In genomic region chr19:31334849-31335624, GRCh38 we compare ENCODE assay signal across 23 cellular contexts. TPM values are rescaled to one million over a fixed set of nuclear protein-coding genes. Genes with fewer than 3 reads are reported as not detected.
DNase-seq lines count a peak whose midpoint lies in the region; ATAC-seq and TF ChIP-seq lines count a peak whose summit lies in the region.
"Had no signal": no experiment of that assay in that cellular context is flagged by ENCODE, and none has a peak within 500 bp of the region (broad histone marks: within the 10 kb centered on the region; RNA-seq: fewer than 3 reads in every experiment).

No MANE protein-coding gene starts in this region.

- H3F3A ChIP-seq in MM.1S (ENCODE audit: insufficient read depth, low read length) = no peaks in the 10 kb centered on the region

- H2AFZ ChIP-seq in MM.1S (ENCODE audit: low read length) = no peak overlapping the region

- peak overlapping the region; percentile 53 for H3K27ac Mint-ChIP-seq in HFFc6
- peak overlapping the region; percentile 51 for H3K27ac Mint-ChIP-seq in mesothelial cell of epicardium
- H3K27ac Mint-ChIP-seq: activated CD4-positive, alpha-beta T cell treated with anti-CD3 and anti-CD28 coated beads for 36 hours; CD14-positive monocyte; IgD-negative memory B cell; type B pancreatic cell had no signal

- H3K27me3 ChIP-seq in MM.1S (replicated peaks; ENCODE audit: insufficient read depth, low read length) = peaks cover 88% of the 10 kb centered on the region
- H3K27me3 ChIP-seq: heart right ventricle, right atrium auricular region had no signal

- no peaks in the 10 kb centered on the region for H3K36me3 ChIP-seq in MM.1S (replicated peaks; ENCODE audit: insufficient read depth, low read length)
- H3K36me3 ChIP-seq: right atrium auricular region had no signal

- H3K27ac ChIP-seq in MM.1S (ENCODE audit: low read length) = no peak overlapping the region
- H3K27ac ChIP-seq: heart right ventricle, right atrium auricular region, RWPE1 had no signal

- H3K9me3 Mint-ChIP-seq in HFFc6 (no peaks in the 10 kb centered on the region), mesothelial cell of epicardium (no peaks in the 10 kb centered on the region)
- H3K9me3 Mint-ChIP-seq: CD14-positive monocyte, type B pancreatic cell had no signal

- peak; percentile 51 for DNase-seq in A172 (ENCODE audit: low spot score)
- no peak for DNase-seq in HFFc6
- peak; percentile 34 to 47 for DNase-seq in cardiac fibroblast (ENCODE audit: low read depth in 2 of 2)
- DNase-seq in mesothelial cell of epicardium (ENCODE audit: low spot score in 2 of 2, unreplicated experiment in 2 of 2) = no peak
- no peak for DNase-seq in NCI-H2171 (lab: John Stamatoyannopoulos, UW)
- no peak for DNase-seq in MM.1S
- no peak for DNase-seq in foreskin melanocyte
- DNase-seq: activated CD4-positive, alpha-beta T cell treated with anti-CD3 and anti-CD28 coated beads for 36 hours; central memory CD4-positive, alpha-beta T cell; H7; heart right ventricle; NCI-H187; NCI-H446; NK-92 treated with Interleukin-12 subunit alpha and Interleukin-12 subunit beta, amount 100 ng/mL, for 24 hours; nucleus accumbens; stimulated activated naive CD4-positive, alpha-beta T cell had no signal

- no peak for ATAC-seq in GM21447 (IDR thresholded peaks at IDR 0.05; ENCODE audit: unreplicated experiment)
- ATAC-seq: activated CD4-positive, alpha-beta T cell treated with anti-CD3 and anti-CD28 coated beads for 36 hours; esophagus mucosa; heart right ventricle had no signal

- H3K36me3 Mint-ChIP-seq in HFFc6 (ENCODE audit: low read depth) = peaks cover 5% of the 10 kb centered on the region; the same call in 1 of the 2 replicates
- H3K36me3 Mint-ChIP-seq in mesothelial cell of epicardium = peaks cover 18% of the 10 kb centered on the region

- H3K4me3 Mint-ChIP-seq in HFFc6 (0 out of 2 replicates have a peak overlapping the region, but pooled peaks have one; percentile 40), mesothelial cell of epicardium (no peak overlapping the region)
- H3K4me3 Mint-ChIP-seq: activated CD4-positive, alpha-beta T cell treated with anti-CD3 and anti-CD28 coated beads for 36 hours; CD14-positive monocyte; IgD-negative memory B cell; type B pancreatic cell had no signal

- H3K9me3 ChIP-seq in MM.1S (replicated peaks; ENCODE audit: insufficient read depth, low read length) = no peaks in the 10 kb centered on the region
- H3K9me3 ChIP-seq: heart right ventricle, right atrium auricular region had no signal

- no peak overlapping the region for H3K4me3 ChIP-seq in cardiac fibroblast (replicated peaks in 1 of 2; ENCODE audit: low read depth in 2 of 2, low read length in 2 of 2)
- H3K4me3 ChIP-seq in MM.1S (ENCODE audit: low read length) = no peak overlapping the region
- H3K4me3 ChIP-seq: heart right ventricle, right atrium auricular region had no signal

- H3K27me3 Mint-ChIP-seq in HFFc6 (ENCODE audit: insufficient read depth) (peaks cover 2% of the 10 kb centered on the region), mesothelial cell of epicardium (ENCODE audit: low read depth) (peaks cover 2% of the 10 kb centered on the region)

- H3K4me2 ChIP-seq in MM.1S (ENCODE audit: low read depth, low read length) = no peak overlapping the region

- no peaks in the 10 kb centered on the region for H3K79me2 ChIP-seq in MM.1S (ENCODE audit: low read length)

- no peaks in the 10 kb centered on the region for H4K20me1 ChIP-seq in MM.1S (ENCODE audit: insufficient read depth, low read length)

- H3K9me2 ChIP-seq in MM.1S (replicated peaks; ENCODE audit: insufficient read depth, low read length) = no peaks in the 10 kb centered on the region

- H3K4me1 Mint-ChIP-seq in HFFc6 (ENCODE audit: low read depth) (peaks cover 78% of the 10 kb centered on the region), mesothelial cell of epicardium (peaks cover 92% of the 10 kb centered on the region)

- TF ChIP-seq CTCF in HFFc6 (IDR thresholded peaks at IDR 0.05) = no peak
- no peak for TF ChIP-seq CTCF in cardiac fibroblast (IDR thresholded peaks at IDR 0.05; ENCODE audit: low read depth, low read length)
- no peak for TF ChIP-seq CTCF in mesothelial cell of epicardium (IDR thresholded peaks at IDR 0.05; ENCODE audit: unreplicated experiment)
- no peak for TF ChIP-seq CTCF in MM.1S (IDR thresholded peaks at IDR 0.05; ENCODE audit: low read length)

- H3K4me1 ChIP-seq in MM.1S (ENCODE audit: low read length) = no peaks in the 10 kb centered on the region

- no peak overlapping the region for H3K9ac ChIP-seq in MM.1S (ENCODE audit: low read length)

RNA-seq across cellular contexts. Expression of gene TSHZ3, which starts 14.2 kb away (rescaled TPM):
- total RNA-seq in A172 (2014; rRNA removed; shearing (Covaris generic)) = 4.7 and 5.6 TPM in 2 replicates
- 10 to 100 TPM in 5 of 6 experiments, 1 to 10 TPM in 1; 9.1 to 14.0 (median 13.1) TPM for total RNA-seq in HFFc6 (2021; fragmentation: NEBNext Ultra II Directional; extraction: Animal tissue kit (Norgen Biotek cat#: 25700))
- 82.5 to 87.1 TPM (median 82.9 TPM) in 3 replicates for total RNA-seq in mesothelial cell of epicardium

Comparison
In these comparisons a context has a peak if more than half of its experiments do, and no peak if none do; other contexts are left out.
1. DNase-seq: peak in A172 (single experiment) and cardiac fibroblast (2 of 2); none in HFFc6 (single experiment), mesothelial cell of epicardium (0 of 2), NCI-H2171 (single experiment), MM.1S (single experiment) and foreskin melanocyte (single experiment).